Comparison of ENCODE assay signal across 20 cellular contexts in genomic region chr12:117439531-117440001, GRCh38.
DNase-seq lines count a peak whose midpoint lies in the region.
"Had no signal": no experiment of that assay in that cellular context is flagged by ENCODE, and none has a peak within 500 bp of the region (broad histone marks: within the 10 kb centered on the region; RNA-seq: fewer than 3 reads in every experiment).

No MANE protein-coding gene starts in this region.

- H3K18ac ChIP-seq in mesendoderm (ENCODE audit: low read length) = no peak overlapping the region

- no peak overlapping the region for H2BK120ac ChIP-seq in mesendoderm (ENCODE audit: low read depth, low read length)

- H3K4ac ChIP-seq in mesendoderm (ENCODE audit: low read depth, low read length) = no peak overlapping the region

- no peaks in the 10 kb centered on the region for H3K4me1 ChIP-seq in mesendoderm (ENCODE audit: control insufficient read depth, low read depth, low read length)
- H3K4me1 ChIP-seq: ascending aorta, foreskin keratinocyte, stomach had no signal

- no peaks in the 10 kb centered on the region for H3K79me2 ChIP-seq in mesendoderm (ENCODE audit: control insufficient read depth, insufficient read depth, low read length)

- H3K27me3 ChIP-seq in mesendoderm (ENCODE audit: insufficient read depth, low read length, poor library complexity) = no peaks in the 10 kb centered on the region
- H3K27me3 ChIP-seq: ascending aorta, foreskin keratinocyte had no signal

- peak overlapping the region; percentile 49 for H3K56ac ChIP-seq in mesendoderm (ENCODE audit: low read length)

- no peaks in the 10 kb centered on the region for H3K36me3 ChIP-seq in mesendoderm (ENCODE audit: control insufficient read depth, insufficient read depth, low read length)
- H3K36me3 ChIP-seq: ascending aorta, stomach had no signal

- no peak overlapping the region for H3K23ac ChIP-seq in mesendoderm (ENCODE audit: low read length)

- H2BK15ac ChIP-seq in mesendoderm (replicated peaks; ENCODE audit: low read depth) = no peak overlapping the region

- H2BK5ac ChIP-seq in mesendoderm (ENCODE audit: low read length) = no peak overlapping the region

- H3K4me3 ChIP-seq in mesendoderm (ENCODE audit: low read length) = no peak overlapping the region
- H3K4me3 ChIP-seq: ascending aorta, stomach had no signal

- H3K9ac ChIP-seq in mesendoderm (ENCODE audit: low read length) = no peak overlapping the region

- no CpG with 5 or more reads among the region's 13 CpGs for WGBS in mesendoderm (ENCODE audit: extremely low coverage, insufficient coverage, low lambda C conversion rate)

- no peak overlapping the region for H2AK5ac ChIP-seq in mesendoderm (ENCODE audit: low read length)

- H4K8ac ChIP-seq in mesendoderm (ENCODE audit: low read depth, low read length) = no peak overlapping the region

- DNase-seq in DMS 273 (lab: John Stamatoyannopoulos, UW; ENCODE audit: unreplicated experiment) = peak; percentile 67
- DNase-seq in NCI-H524 (lab: John Stamatoyannopoulos, UW) = peak; percentile 46 to 82
- peak; percentile 9 for DNase-seq in globus pallidus (ENCODE audit: low spot score)
- no peak for DNase-seq in mesendoderm
- no peak for DNase-seq in stimulated activated CD4-positive, alpha-beta T cell treated with anti-CD3 and anti-CD28 coated beads, Interleukin-4, amount 100 ng/mL, for 24 hours
- no peak for DNase-seq in HK-2 (ENCODE audit: unreplicated experiment)
- DNase-seq in stimulated activated CD8-positive, alpha-beta memory T cell treated with anti-CD3 and anti-CD28 coated beads, Interleukin-4, amount 100 ng/mL, for 48 hours = no peak
- no peak for DNase-seq in foreskin melanocyte
- DNase-seq: activated CD4-positive, alpha-beta T cell treated with anti-CD3 and anti-CD28 coated beads, Interleukin-2, amount 50 U/mL, for 1 hour; activated naive CD4-positive, alpha-beta T cell; activated T-cell treated with anti-CD3 and anti-CD28 coated beads for 4 hours; COR-L47; foreskin keratinocyte; HFFc6; mesenchymal stem cell; NCI-H1417 treated with DMSO at 0.1 percent for 48 hours; NCI-H510A treated with DMSO at 0.1 percent for 48 hours; PC-3; stomach had no signal

- H4K5ac ChIP-seq in mesendoderm (ENCODE audit: low read length) = no peak overlapping the region

- no peak overlapping the region for H3K4me2 ChIP-seq in mesendoderm (ENCODE audit: low read length)

- H3K79me1 ChIP-seq in mesendoderm (ENCODE audit: low read length) = no peaks in the 10 kb centered on the region

- H3K27ac ChIP-seq in mesendoderm (ENCODE audit: low read depth, low read length) = no peak overlapping the region
- H3K27ac ChIP-seq: ascending aorta, foreskin keratinocyte, stomach had no signal

Comparison
In these comparisons a context has a peak if more than half of its experiments do, and no peak if none do; other contexts are left out.
1. DNase-seq: peak in DMS 273 (single experiment), NCI-H524 (2 of 2) and globus pallidus (single experiment); none in mesendoderm (single experiment), stimulated activated CD4-positive, alpha-beta T cell treated with anti-CD3 and anti-CD28 coated beads, Interleukin-4, amount 100 ng/mL, for 24 hours (single experiment), HK-2 (single experiment), stimulated activated CD8-positive, alpha-beta memory T cell treated with anti-CD3 and anti-CD28 coated beads, Interleukin-4, amount 100 ng/mL, for 48 hours (single experiment) and foreskin melanocyte (single experiment).